In genomic region chr4:5409980-5410618, GRCh38 we compare ENCODE assay signal across 1 cellular context.
TF ChIP-seq lines count a peak whose summit lies in the region.

No MANE protein-coding gene starts in this region.

TF ChIP-seq in IMR-90, 13 proteins besides CTCF, POLR2A, EP300 and RAD21 (continued from another document):
- TF ChIP-seq USF2 (IDR thresholded peaks at IDR 0.05; ENCODE audit: low read depth, low read length) (no peak), MAZ (IDR thresholded peaks at IDR 0.05; ENCODE audit: borderline replicate concordance, low read depth, low read length) (no peak), ELK1 (IDR thresholded peaks at IDR 0.05; ENCODE audit: borderline replicate concordance, low read depth, low read length) (no peak), SMC3 (IDR thresholded peaks at IDR 0.05; ENCODE audit: low read depth, low read length) (no peak), BHLHE40 (IDR thresholded peaks at IDR 0.05; ENCODE audit: low read depth, low read length) (no peak), RCOR1 (IDR thresholded peaks at IDR 0.05; ENCODE audit: insufficient replicate concordance, low read length) (no peak), CEBPB (IDR thresholded peaks at IDR 0.05; ENCODE audit: low read depth, low read length) (no peak), MXI1 (IDR thresholded peaks at IDR 0.05; ENCODE audit: borderline replicate concordance, low read depth, low read length) (no peak), MAFK (IDR thresholded peaks at IDR 0.05; ENCODE audit: low read depth, low read length) (no peak), RFX5 (IDR thresholded peaks at IDR 0.05; ENCODE audit: low read depth, low read length) (no peak), FOS (IDR thresholded peaks at IDR 0.05; ENCODE audit: low read depth, low read length) (no peak), NFE2L2 (IDR thresholded peaks at IDR 0.05; ENCODE audit: low read depth, low read length) (no peak)
